Comparison of ENCODE assay signal across 13 cellular contexts in the genomic region with DNA sequence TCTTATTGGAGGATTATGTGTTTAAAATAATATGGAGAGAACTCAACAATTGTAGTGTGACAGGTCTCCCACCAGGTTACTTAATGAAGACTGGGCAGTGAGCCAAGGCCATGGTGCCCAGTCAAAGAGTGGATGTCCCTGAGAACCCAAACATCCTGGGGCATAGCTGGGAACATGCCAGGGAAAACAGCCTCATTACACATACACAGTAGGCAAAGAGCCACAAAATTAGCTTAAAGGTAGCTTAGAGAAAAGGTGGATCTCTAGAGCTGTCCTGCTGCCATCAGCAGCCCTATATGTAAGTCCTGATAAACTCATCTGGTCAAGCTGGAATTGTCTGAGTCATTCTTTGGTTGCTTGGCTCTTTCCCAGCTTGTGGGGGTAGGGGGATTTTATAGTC.
DNase-seq lines count a peak whose midpoint lies in the region; ATAC-seq lines count a peak whose summit lies in the region.
"Had no signal": no experiment of that assay in that cellular context is flagged by ENCODE, and none has a peak within 500 bp of the region (broad histone marks: within the 10 kb centered on the region; RNA-seq: fewer than 3 reads in every experiment).

No MANE protein-coding gene starts in this region.

- ATAC-seq in Right ventricle myocardium inferior, result no peak

- intact Hi-C loops in head of caudate nucleus (cut with DNase I), result no loop called here
- intact Hi-C loops in Right ventricle myocardium inferior (cut with DNase I), result no loop called here

- in situ Hi-C loops in Caki2 (cut with HindIII; ENCODE audit: low pct_unique_long_range_greater_than_20kb, low sequenced_read_pairs), result no loop called here

- DNase-seq in Caki2 (ENCODE audit: low read depth) (peak; percentile 66), NCI-H1092 treated with DMSO at 0.1 percent for 48 hours (lab: John Stamatoyannopoulos, UW) (peak; percentile 97), NCI-H510A treated with DMSO at 0.1 percent for 48 hours (lab: John Stamatoyannopoulos, UW) (peak; percentile 81), cerebellar cortex (ENCODE audit: low spot score) (peak; percentile 37), head of caudate nucleus (no peak), Right ventricle myocardium inferior (ENCODE audit: missing footprints) (no peak), germinal center (ENCODE audit: low spot score) (no peak), RPMI8226 (no peak)
- DNase-seq: activated CD4-positive, alpha-beta T cell treated with anti-CD3 and anti-CD28 coated beads, Interleukin-2, amount 50 U/mL, for 1 hour; activated naive CD4-positive, alpha-beta T cell treated with anti-CD3 and anti-CD28 coated beads for 36 hours; NCI-H524 treated with DMSO at 0.1 percent for 48 hours; sigmoid colon; trophoblast cell had no signal

Comparison
In these comparisons a context has a peak if more than half of its experiments do, and no peak if none do; other contexts are left out.
1. DNase-seq: peak in Caki2 (single experiment), NCI-H1092 treated with DMSO at 0.1 percent for 48 hours (single experiment), NCI-H510A treated with DMSO at 0.1 percent for 48 hours (single experiment) and cerebellar cortex (single experiment); none in head of caudate nucleus (0 of 42), Right ventricle myocardium inferior (single experiment), germinal center (single experiment) and RPMI8226 (single experiment).